ENCODE assay signal across 8 cellular contexts in genomic region chr9:94726495-94727191, GRCh38. TPM values are rescaled to one million over a fixed set of nuclear protein-coding genes. Genes with fewer than 3 reads are reported as not detected.
DNase-seq lines count a peak whose midpoint lies in the region; ATAC-seq and TF ChIP-seq lines count a peak whose summit lies in the region.

AOPEP (plus strand) TSS chr9:94726699; CDS start chr9:94759784, 33,085 bp downstream.

- H3K4me1 ChIP-seq in esophagus (ENCODE audit: control insufficient read depth in 2 of 2, insufficient read depth in 2 of 2, low read length in 1 of 2) = no peaks in the 10 kb centered on the region
- peaks cover 6% of the 10 kb centered on the region for H3K4me1 ChIP-seq in mucosa of stomach (ENCODE audit: control insufficient read depth, insufficient read depth, low read length)

- H3K9me3 Mint-ChIP-seq in activated T-cell treated with anti-CD3 and anti-CD28 coated beads, Interleukin-2, amount 50 U/mL, for 4 hours = peaks cover 4% of the 10 kb centered on the region

- H3K27me3 Mint-ChIP-seq in activated T-cell treated with anti-CD3 and anti-CD28 coated beads, Interleukin-2, amount 50 U/mL, for 4 hours (ENCODE audit: low read depth) = peaks cover 2% of the 10 kb centered on the region

- H3K4me3 ChIP-seq in esophagus (ENCODE audit: low read depth in 1 of 2, low read length in 2 of 2) (peak within 1 kb of the TSS; percentile 81 to 95), mucosa of stomach (ENCODE audit: low read length) (peak within 1 kb of the TSS; percentile 78)

- H3K9me3 ChIP-seq in esophagus (ENCODE audit: control insufficient read depth in 2 of 2, insufficient read depth in 1 of 2, low read depth in 1 of 2, low read length in 1 of 2) (no peaks in the 10 kb centered on the region), mucosa of stomach (ENCODE audit: control insufficient read depth, low read length) (no peaks in the 10 kb centered on the region)

- H3K36me3 Mint-ChIP-seq in activated T-cell treated with anti-CD3 and anti-CD28 coated beads, Interleukin-2, amount 50 U/mL, for 4 hours (ENCODE audit: insufficient read depth) = no peaks in the 10 kb centered on the region

- H3K36me3 ChIP-seq in esophagus (ENCODE audit: control insufficient read depth in 2 of 2, insufficient read depth in 2 of 2, low read length in 1 of 2) (no peaks in the 10 kb centered on the region), mucosa of stomach (ENCODE audit: control insufficient read depth, insufficient read depth, low read length) (no peaks in the 10 kb centered on the region)

- peak; percentile 89 for ATAC-seq in GM21717 (IDR thresholded peaks at IDR 0.05; ENCODE audit: unreplicated experiment)
- ATAC-seq in activated T-cell treated with anti-CD3 and anti-CD28 coated beads, Interleukin-2, amount 50 U/mL, for 4 hours = peak; percentile 94 to 97

- DNase-seq in DMS153 treated with DMSO at 0.1 percent for 48 hours (lab: John Stamatoyannopoulos, UW; ENCODE audit: unreplicated experiment) (peak; percentile 94), KBM-7 (peak; percentile 97)
- DNase-seq in activated T-cell treated with anti-CD3 and anti-CD28 coated beads, Interleukin-2, amount 50 U/mL, for 4 hours = peak; percentile 100
- DNase-seq in stimulated activated CD8-positive, alpha-beta memory T cell treated with anti-CD3 and anti-CD28 coated beads, Interleukin-7, amount 100 ng/mL, for 1 hour (ENCODE audit: low read depth in 2 of 2) = peak; percentile 98 to 99

- peak within 1 kb of the TSS; percentile 80 for H3K9ac ChIP-seq in mucosa of stomach (ENCODE audit: low read length)

- H3K4me3 Mint-ChIP-seq in activated T-cell treated with anti-CD3 and anti-CD28 coated beads, Interleukin-2, amount 50 U/mL, for 4 hours = peak within 1 kb of the TSS; percentile 94

- H3K4me1 Mint-ChIP-seq in activated T-cell treated with anti-CD3 and anti-CD28 coated beads, Interleukin-2, amount 50 U/mL, for 4 hours (ENCODE audit: low read depth) = peaks cover 5% of the 10 kb centered on the region

- H3K27me3 ChIP-seq in esophagus (ENCODE audit: control insufficient read depth in 1 of 2, insufficient read depth in 2 of 2, low read length in 2 of 2) (no peaks in the 10 kb centered on the region), mucosa of stomach (ENCODE audit: control insufficient read depth, insufficient read depth, low read length) (no peaks in the 10 kb centered on the region)

- WGBS in esophagus, 2 donors = 0% methylated on average over 52 of the region's 52 CpGs

- in situ Hi-C loops in KBM-7 (cut with MboI; ENCODE audit: low pct_unique_long_range_greater_than_20kb, low sequenced_read_pairs) = no loop called here

- H3K27ac ChIP-seq in esophagus (ENCODE audit: low read depth in 2 of 2, low read length in 1 of 2) = peak within 1 kb of the TSS; percentile 86 to 97

TF ChIP-seq in PFSK-1, 5 proteins besides CTCF, POLR2A, EP300 and RAD21:
- TF ChIP-seq SIN3A (IDR thresholded peaks at IDR 0.05; ENCODE audit: borderline replicate concordance, insufficient read depth, low read length) = peak; percentile 72; the same call in 1 of the 2 replicates
- peak; percentile 65; the same call in 1 of the 2 replicates for TF ChIP-seq TAF1 (IDR thresholded peaks at IDR 0.05; ENCODE audit: borderline replicate concordance, insufficient read depth, low read length)
- TF ChIP-seq REST (IDR thresholded peaks at IDR 0.05; ENCODE audit: insufficient read depth in 1 of 2, low read depth in 2 of 2, low read length in 2 of 2) = no peak
- TF ChIP-seq FOXP2 (optimal IDR thresholded peaks at IDR 0.05; ENCODE audit: borderline replicate concordance, extremely low read depth, extremely low read length, insufficient read depth) = peak; percentile 66
- peak; percentile 89 for TF ChIP-seq POLR2AphosphoS5 (IDR thresholded peaks at IDR 0.05; ENCODE audit: low read depth, low read length)

RNA-seq across cellular contexts. Expression of gene AOPEP, which starts in this region (rescaled TPM):
- polyA plus RNA-seq in PFSK-1 (2012; ENCODE audit: insufficient read length, low read depth) = 1.8 TPM
- 1 to 10 TPM; 7.1 to 7.9 (median 7.4) TPM for total RNA-seq in activated T-cell treated with anti-CD3 and anti-CD28 coated beads, Interleukin-2, amount 50 U/mL, for 4 hours
- polyA plus RNA-seq in esophagus = 100 to 1,000 TPM in 1 of 2 donors, 10 to 100 TPM in 1; 99.6 to 111 TPM

Comparison
In these comparisons a context has a peak if more than half of its experiments do, and no peak if none do; other contexts are left out.
1. Peak in every context shown above with its lines: DNase-seq, ATAC-seq, H3K4me3 ChIP-seq and H3K27ac ChIP-seq.